8 cellular contexts compared by ENCODE assay signal in genomic region chr1:160291248-160292220, GRCh38. TPM values are rescaled to one million over a fixed set of nuclear protein-coding genes. Genes with fewer than 3 reads are reported as not detected.
DNase-seq lines count a peak whose midpoint lies in the region; ATAC-seq and TF ChIP-seq lines count a peak whose summit lies in the region.

No MANE protein-coding gene starts in this region.

- peak; percentile 91 for TF ChIP-seq CTCF in CD14-positive monocyte (IDR thresholded peaks at IDR 0.05)
- TF ChIP-seq CTCF in foreskin keratinocyte (conservative IDR thresholded peaks at IDR 0.05), result peak; percentile 81
- peak; percentile 76 to 84 (median 80) for TF ChIP-seq CTCF in testis (IDR thresholded peaks at IDR 0.05)

- H3K27ac ChIP-seq in foreskin keratinocyte, result no peak overlapping the region
- no peak overlapping the region for H3K27ac ChIP-seq in testis

- WGBS in testis, 2 donors, result 37 to 39% methylated on average over 11 of the region's 11 CpGs

- peaks cover 82 to 85% of the 10 kb centered on the region in 2 donors for H3K36me3 Mint-ChIP-seq in CD14-positive monocyte

- DNase-seq in CD14-positive monocyte (ENCODE audit: low spot score) (peak; percentile 53), MG63 (peak; percentile 34), SHP77 treated with DMSO at 0.1 percent for 48 hours (lab: John Stamatoyannopoulos, UW) (peak; percentile 1), foreskin keratinocyte (peak; percentile 39 to 51), occipital lobe (lab: John Stamatoyannopoulos, UW) (peak; percentile 42), testis (peak; percentile 81)
- DNase-seq in activated effector memory CD4-positive, alpha-beta T cell treated with Interleukin-2 at 50 U/mL for 16 hours, result peak; percentile 49

- TF ChIP-seq POLR2A in testis (IDR thresholded peaks at IDR 0.05), result no peak

- intact Hi-C loops in CD14-positive monocyte (cut with micrococcal nuclease) (loop anchor here (2.0 to 5.0 kb wide), 4 partner anchors 99 to 204 kb away; partner anchors contain the start of gene CASQ1 (in 1 of the 2)), testis (cut with DNase I; ENCODE audit: low total_unique reads) (no loop called here)

- H3K4me3 ChIP-seq in MG63 (no peak overlapping the region), testis (no peak overlapping the region)

- no peaks in the 10 kb centered on the region for H3K9me3 Mint-ChIP-seq in CD14-positive monocyte

- H3K27ac Mint-ChIP-seq in CD14-positive monocyte, result peak overlapping the region; percentile 62 to 86 (median 69)

- H3K27me3 ChIP-seq in MG63 (no peaks in the 10 kb centered on the region), foreskin keratinocyte (no peaks in the 10 kb centered on the region), testis (no peaks in the 10 kb centered on the region)

- no peak overlapping the region for H3K4me3 Mint-ChIP-seq in CD14-positive monocyte

- no peaks in the 10 kb centered on the region for H3K27me3 Mint-ChIP-seq in CD14-positive monocyte (ENCODE audit: low read depth in 3 of 3)

- H3K4me1 ChIP-seq in foreskin keratinocyte (no peaks in the 10 kb centered on the region), testis (no peaks in the 10 kb centered on the region)

- ATAC-seq in GM19455 (IDR thresholded peaks at IDR 0.05; ENCODE audit: unreplicated experiment) (peak; percentile 69), foreskin keratinocyte (peak; percentile 93)

- H3K4me1 Mint-ChIP-seq in CD14-positive monocyte, result peaks cover 3% of the 10 kb centered on the region

- H3K36me3 ChIP-seq in MG63, result peaks cover 81% of the 10 kb centered on the region
- no peaks in the 10 kb centered on the region for H3K36me3 ChIP-seq in testis (ENCODE audit: low read depth, missing control alignments)

- H3K9me3 ChIP-seq in MG63, result no peaks in the 10 kb centered on the region
- no peaks in the 10 kb centered on the region for H3K9me3 ChIP-seq in testis

RNA-seq across cellular contexts. Expression of gene PEX19, which starts 6.6 kb away (rescaled TPM):
- polyA plus RNA-seq in CD14-positive monocyte (10 to 100 TPM; 37.4 to 38.2 TPM), foreskin keratinocyte (17.1 and 23.5 TPM in 2 replicates), testis (ENCODE audit: insufficient read depth, low read depth, low replicate concordance) (63.5 TPM)
- 23.7 and 27.2 TPM in 2 replicates for total RNA-seq in MG63 (2014; rRNA removed; shearing (Covaris generic); ENCODE audit: low replicate concordance)
- total RNA-seq in foreskin keratinocyte (27.7 and 29.2 TPM in 2 replicates), occipital lobe (32.9 TPM), testis (10 to 100 TPM; 48.5 to 56.6 TPM)

RNA-seq across cellular contexts. Expression of gene DCAF8, which starts 29.2 kb away (rescaled TPM):
- polyA plus RNA-seq in CD14-positive monocyte, result 10 to 100 TPM; 35.5 to 44.6 TPM
- total RNA-seq in MG63 (2014; rRNA removed; shearing (Covaris generic); ENCODE audit: low replicate concordance), result 46.3 and 71.9 TPM in 2 replicates
- total RNA-seq in foreskin keratinocyte, result 53.6 and 53.7 TPM in 2 replicates
- 23.9 and 26.5 TPM in 2 replicates for polyA plus RNA-seq in foreskin keratinocyte
- total RNA-seq in occipital lobe, result 64.6 TPM
- 100 to 1,000 TPM; 233 to 240 TPM for total RNA-seq in testis
- polyA plus RNA-seq in testis (ENCODE audit: insufficient read depth, low read depth, low replicate concordance), result 127 TPM

RNA-seq across cellular contexts. Expression of gene COPA, which starts 51.5 kb away (rescaled TPM):
- 100 to 1,000 TPM; 195 to 199 TPM for polyA plus RNA-seq in CD14-positive monocyte
- 144 and 206 TPM in 2 replicates for total RNA-seq in MG63 (2014; rRNA removed; shearing (Covaris generic); ENCODE audit: low replicate concordance)
- total RNA-seq in foreskin keratinocyte, result 116 and 147 TPM in 2 replicates
- polyA plus RNA-seq in foreskin keratinocyte, result 57.8 and 58.4 TPM in 2 replicates
- total RNA-seq in occipital lobe, result 143 TPM
- total RNA-seq in testis, result 100 to 1,000 TPM; 114 to 123 TPM
- 88.9 TPM for polyA plus RNA-seq in testis (ENCODE audit: insufficient read depth, low read depth, low replicate concordance)

RNA-seq across cellular contexts. Expression of gene NCSTN, which starts 51.6 kb away (rescaled TPM):
- polyA plus RNA-seq in CD14-positive monocyte (100 to 1,000 TPM; 125 to 145 TPM), foreskin keratinocyte (61.4 and 61.7 TPM in 2 replicates), testis (ENCODE audit: insufficient read depth, low read depth, low replicate concordance) (115 TPM)
- 31.5 and 50.6 TPM in 2 replicates for total RNA-seq in MG63 (2014; rRNA removed; shearing (Covaris generic); ENCODE audit: low replicate concordance)
- total RNA-seq in foreskin keratinocyte (55.2 and 60.9 TPM in 2 replicates), occipital lobe (25.9 TPM), testis (100 to 1,000 TPM; 109 to 112 TPM)

Comparison
In these comparisons a context has a peak if more than half of its experiments do, and no peak if none do; other contexts are left out.
1. DNase-seq: peak in every context shown above with its lines; median percentile 81 in testis; 53 in CD14-positive monocyte; 49 in activated effector memory CD4-positive, alpha-beta T cell treated with Interleukin-2 at 50 U/mL for 16 hours; 45 in foreskin keratinocyte; 42 in occipital lobe; 34 in MG63; 1 in SHP77 treated with DMSO at 0.1 percent for 48 hours.